ENCODE assay signal across 19 cellular contexts in genomic region chr22:20720692-20721408, GRCh38. TPM values are rescaled to one million over a fixed set of nuclear protein-coding genes. Genes with fewer than 3 reads are reported as not detected.
A peak's percentile ranks its signal among the peaks of the same experiment; 100 is the strongest.
DNase-seq lines count a peak whose midpoint lies in the region; ATAC-seq and TF ChIP-seq lines count a peak whose summit lies in the region.
"Had no signal": no experiment of that assay in that cellular context is flagged by ENCODE, and none has a peak within 500 bp of the region (broad histone marks: within the 10 kb centered on the region; RNA-seq: fewer than 3 reads in every experiment).

No MANE protein-coding gene starts in this region.

- no peaks in the 10 kb centered on the region for H3K9me3 Mint-ChIP-seq in CD8-positive, alpha-beta T cell
- no peaks in the 10 kb centered on the region for H3K9me3 Mint-ChIP-seq in WTC11
- no peaks in the 10 kb centered on the region for H3K9me3 Mint-ChIP-seq in glutamatergic neuron (ENCODE audit: unreplicated experiment)

- no TSS peak for BruUV-seq in mammary epithelial cell (replicated peaks; lab: Mats Ljungman, UMichigan)

- no peaks in the 10 kb centered on the region for H3K9me3 ChIP-seq in CD8-positive, alpha-beta T cell (ENCODE audit: low read length)
- no peaks in the 10 kb centered on the region for H3K9me3 ChIP-seq in mammary epithelial cell (replicated peaks; ENCODE audit: insufficient read depth, low read length)
- H3K9me3 ChIP-seq in uterus = no peaks in the 10 kb centered on the region
- H3K9me3 ChIP-seq: A549, HAP-1 had no signal

- H2AFZ ChIP-seq in mammary epithelial cell (ENCODE audit: low read depth, low read length) = no peak overlapping the region

- H3K4me1 ChIP-seq in CD8-positive, alpha-beta T cell (ENCODE audit: insufficient read depth, low read length) = no peaks in the 10 kb centered on the region
- H3K4me1 ChIP-seq in mammary epithelial cell (ENCODE audit: insufficient read depth, low read length) (no peaks in the 10 kb centered on the region), uterus (no peaks in the 10 kb centered on the region)
- H3K4me1 ChIP-seq: A549, HAP-1 had no signal

- no peak overlapping the region for H3K4me3 ChIP-seq in CD8-positive, alpha-beta T cell (ENCODE audit: low read depth, low read length)
- no peak overlapping the region for H3K4me3 ChIP-seq in mammary epithelial cell (replicated peaks in 1 of 3; ENCODE audit: insufficient read depth in 1 of 3, low read depth in 2 of 3, low read length in 3 of 3)
- no peak overlapping the region for H3K4me3 ChIP-seq in uterus
- H3K4me3 ChIP-seq: A549, HAP-1, SK-N-MC had no signal

- no peak for ATAC-seq in CD8-positive, alpha-beta T cell
- no peak for ATAC-seq in WTC11
- ATAC-seq: A549 had no signal

- no peak for TF ChIP-seq POLR2A in uterus (IDR thresholded peaks at IDR 0.05)

- 95% methylated on average over 11 of the region's 13 CpGs for WGBS in mammary epithelial cell (ENCODE audit: low coverage, missing lambda C conversion rate)

- intact Hi-C loops in CD8-positive, alpha-beta T cell (cut with DNase I, micrococcal nuclease) = no loop called here
- intact Hi-C loops in posterior vena cava (cut with DNase I) = no loop called here
- intact Hi-C loops in mammary epithelial cell (cut with micrococcal nuclease) = no loop called here
- intact Hi-C loops in uterus (cut with DNase I; ENCODE audit: low total_unique reads) = no loop called here

- H3K36me3 ChIP-seq in CD8-positive, alpha-beta T cell (ENCODE audit: insufficient read depth, low read length) = peaks cover 16% of the 10 kb centered on the region
- H3K36me3 ChIP-seq in mammary epithelial cell (ENCODE audit: insufficient read depth, low read length) (no peaks in the 10 kb centered on the region), uterus (no peaks in the 10 kb centered on the region)
- H3K36me3 ChIP-seq: HAP-1 had no signal

- POLR2A ChIA-PET in CD8-positive, alpha-beta T cell (lab: Charles Lee) = no interaction called here
- POLR2A ChIA-PET in WTC11 (lab: Charles Lee) = no interaction called here

- no peaks in the 10 kb centered on the region for H4K20me1 ChIP-seq in mammary epithelial cell (ENCODE audit: insufficient read depth, low read length)

- no peaks in the 10 kb centered on the region for H3K4me1 Mint-ChIP-seq in CD8-positive, alpha-beta T cell (ENCODE audit: low read depth)
- no peaks in the 10 kb centered on the region for H3K4me1 Mint-ChIP-seq in WTC11
- H3K4me1 Mint-ChIP-seq in glutamatergic neuron (ENCODE audit: low read depth, unreplicated experiment) = no peaks in the 10 kb centered on the region

- no peaks in the 10 kb centered on the region for H3K79me2 ChIP-seq in mammary epithelial cell (ENCODE audit: insufficient read depth, low read length)

- no peak overlapping the region for H3K4me2 ChIP-seq in mammary epithelial cell (ENCODE audit: insufficient read depth, low read depth, low read length)
- H3K4me2 ChIP-seq: A549 had no signal

- H3K27me3 ChIP-seq in CD8-positive, alpha-beta T cell (ENCODE audit: insufficient read depth, low read length) = no peaks in the 10 kb centered on the region
- H3K27me3 ChIP-seq in mammary epithelial cell (ENCODE audit: insufficient read depth, low read length) = no peaks in the 10 kb centered on the region
- no peaks in the 10 kb centered on the region for H3K27me3 ChIP-seq in uterus

- TF ChIP-seq CTCF in CD8-positive, alpha-beta T cell (IDR thresholded peaks at IDR 0.05) = no peak
- TF ChIP-seq CTCF in WTC11 (IDR thresholded peaks at IDR 0.05) (no peak), glutamatergic neuron (IDR thresholded peaks at IDR 0.05; ENCODE audit: partially characterized antibody, unreplicated experiment) (no peak), mammary epithelial cell (conservative IDR thresholded peaks at IDR 0.05 in 1 of 2, IDR thresholded peaks at IDR 0.05 in 1 of 2; ENCODE audit: extremely low read depth in 1 of 2, insufficient read depth in 1 of 2, low read depth in 1 of 2, low read length in 2 of 2) (no peak), uterus (IDR thresholded peaks at IDR 0.05) (no peak)

- H3K36me3 Mint-ChIP-seq in CD8-positive, alpha-beta T cell = peaks cover 43% of the 10 kb centered on the region
- H3K36me3 Mint-ChIP-seq in WTC11 (no peaks in the 10 kb centered on the region), glutamatergic neuron (ENCODE audit: unreplicated experiment) (no peaks in the 10 kb centered on the region)

- no peak overlapping the region for H3K9ac ChIP-seq in mammary epithelial cell (ENCODE audit: insufficient read depth, low read length)

- peak overlapping the region; percentile 35 for H3K27ac Mint-ChIP-seq in CD8-positive, alpha-beta T cell
- H3K27ac Mint-ChIP-seq in WTC11 = 0 out of 2 replicates have a peak overlapping the region, but pooled peaks have one; percentile 4
- no peak overlapping the region for H3K27ac Mint-ChIP-seq in glutamatergic neuron (ENCODE audit: unreplicated experiment)

- no peaks in the 10 kb centered on the region for H3K27me3 Mint-ChIP-seq in CD8-positive, alpha-beta T cell (ENCODE audit: low read depth)
- H3K27me3 Mint-ChIP-seq in WTC11 (ENCODE audit: low read depth) (no peaks in the 10 kb centered on the region), glutamatergic neuron (ENCODE audit: unreplicated experiment) (no peaks in the 10 kb centered on the region)

- no peak for DNase-seq in CD8-positive, alpha-beta T cell
- DNase-seq in WTC11 (ENCODE audit: low spot score) (no peak), glutamatergic neuron (no peak), posterior vena cava (ENCODE audit: low spot score) (peak; percentile 62), mammary epithelial cell (no peak), uterus (no peak), HCEC 1CT (no peak)
- DNase-seq in stimulated activated CD4-positive, alpha-beta T cell treated with anti-CD3 and anti-CD28 coated beads, Interleukin-15, amount 100 ng/mL, for 24 hours = no peak
- DNase-seq: KG1, MV-4-11, NCI-H187, NCI-H2107, NCI-H2227 treated with DMSO at 0.1 percent for 48 hours, NCI-H524, NCI-H82, SHP77 had no signal

- H3K27ac ChIP-seq in CD8-positive, alpha-beta T cell (ENCODE audit: low read depth, low read length) = no peak overlapping the region
- no peak overlapping the region for H3K27ac ChIP-seq in mammary epithelial cell (ENCODE audit: insufficient read depth, low read depth, low read length)
- no peak overlapping the region for H3K27ac ChIP-seq in uterus
- H3K27ac ChIP-seq: A549, SK-N-MC had no signal

- CTCF ChIA-PET in CD8-positive, alpha-beta T cell (lab: Charles Lee) = interaction anchor here (0.9 to 1.2 kb wide), 2 partner anchors 21 to 303 kb away, joined by 3 to 5 read pairs; no protein-coding TSS in a partner anchor
- CTCF ChIA-PET in WTC11 (lab: Charles Lee) = no interaction called here
- CTCF ChIA-PET in mammary epithelial cell (lab: Charles Lee; ENCODE audit: low non-redundant PET) = no interaction called here

- in situ Hi-C loops in mammary epithelial cell (cut with MboI; ENCODE audit: low sequenced_read_pairs in 2 of 2) = no loop called here

- dilution Hi-C loops in mammary epithelial cell (cut with HindIII; ENCODE audit: low sequenced_read_pairs) = no loop called here

- no peak overlapping the region for H3K4me3 Mint-ChIP-seq in CD8-positive, alpha-beta T cell
- H3K4me3 Mint-ChIP-seq in WTC11 (no peak overlapping the region), glutamatergic neuron (ENCODE audit: unreplicated experiment) (peak overlapping the region; percentile 34)

TF ChIP-seq in WTC11, 78 proteins besides CTCF, POLR2A, EP300 and RAD21 (continues in another document):
- TF ChIP-seq MYBL2 (CRISPR knock-in tag; IDR thresholded peaks at IDR 0.05) (no peak), ETV6 (CRISPR knock-in tag; IDR thresholded peaks at IDR 0.05) (no peak), GRHL2 (CRISPR knock-in tag; IDR thresholded peaks at IDR 0.05; ENCODE audit: insufficient replicate concordance, severe bottlenecking) (no peak), ATF1 (CRISPR knock-in tag; IDR thresholded peaks at IDR 0.05) (no peak), JUN (CRISPR knock-in tag; IDR thresholded peaks at IDR 0.05) (no peak), JAZF1 (CRISPR knock-in tag; IDR thresholded peaks at IDR 0.05) (no peak), FOXJ3 (CRISPR knock-in tag; IDR thresholded peaks at IDR 0.05; ENCODE audit: borderline replicate concordance) (no peak), RORB (CRISPR knock-in tag; IDR thresholded peaks at IDR 0.05) (no peak), ZBTB21 (CRISPR knock-in tag; IDR thresholded peaks at IDR 0.05; ENCODE audit: borderline replicate concordance) (no peak), SMAD4 (CRISPR knock-in tag; IDR thresholded peaks at IDR 0.05) (no peak)
- TF ChIP-seq, protein P1, sequence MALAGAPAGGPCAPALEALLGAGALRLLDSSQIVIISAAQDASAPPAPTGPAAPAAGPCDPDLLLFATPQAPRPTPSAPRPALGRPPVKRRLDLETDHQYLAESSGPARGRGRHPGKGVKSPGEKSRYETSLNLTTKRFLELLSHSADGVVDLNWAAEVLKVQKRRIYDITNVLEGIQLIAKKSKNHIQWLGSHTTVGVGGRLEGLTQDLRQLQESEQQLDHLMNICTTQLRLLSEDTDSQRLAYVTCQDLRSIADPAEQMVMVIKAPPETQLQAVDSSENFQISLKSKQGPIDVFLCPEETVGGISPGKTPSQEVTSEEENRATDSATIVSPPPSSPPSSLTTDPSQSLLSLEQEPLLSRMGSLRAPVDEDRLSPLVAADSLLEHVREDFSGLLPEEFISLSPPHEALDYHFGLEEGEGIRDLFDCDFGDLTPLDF (CRISPR knock-in tag; IDR thresholded peaks at IDR 0.05) = no peak
- TF ChIP-seq, protein P2, sequence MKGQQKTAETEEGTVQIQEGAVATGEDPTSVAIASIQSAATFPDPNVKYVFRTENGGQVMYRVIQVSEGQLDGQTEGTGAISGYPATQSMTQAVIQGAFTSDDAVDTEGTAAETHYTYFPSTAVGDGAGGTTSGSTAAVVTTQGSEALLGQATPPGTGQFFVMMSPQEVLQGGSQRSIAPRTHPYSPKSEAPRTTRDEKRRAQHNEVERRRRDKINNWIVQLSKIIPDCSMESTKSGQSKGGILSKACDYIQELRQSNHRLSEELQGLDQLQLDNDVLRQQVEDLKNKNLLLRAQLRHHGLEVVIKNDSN (CRISPR knock-in tag; IDR thresholded peaks at IDR 0.05) = no peak
- TF ChIP-seq, protein P3, sequence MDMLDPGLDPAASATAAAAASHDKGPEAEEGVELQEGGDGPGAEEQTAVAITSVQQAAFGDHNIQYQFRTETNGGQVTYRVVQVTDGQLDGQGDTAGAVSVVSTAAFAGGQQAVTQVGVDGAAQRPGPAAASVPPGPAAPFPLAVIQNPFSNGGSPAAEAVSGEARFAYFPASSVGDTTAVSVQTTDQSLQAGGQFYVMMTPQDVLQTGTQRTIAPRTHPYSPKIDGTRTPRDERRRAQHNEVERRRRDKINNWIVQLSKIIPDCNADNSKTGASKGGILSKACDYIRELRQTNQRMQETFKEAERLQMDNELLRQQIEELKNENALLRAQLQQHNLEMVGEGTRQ (CRISPR knock-in tag; IDR thresholded peaks at IDR 0.05) = no peak

RNA-seq across cellular contexts. Expression of gene SERPIND1, which starts 53.1 kb away (rescaled TPM):
- not detected for total RNA-seq in CD8-positive, alpha-beta T cell
- total RNA-seq in WTC11 (2021) (0.09 to 0.25 TPM (median 0.22 TPM) in 3 replicates), glutamatergic neuron (ENCODE audit: unreplicated experiment) (not detected), posterior vena cava (not detected), mammary epithelial cell (not detected), uterus (1 to 10 TPM in 2 of 4 donors, not detected in 2; 1.0 to 4.5 TPM)
- not detected for polyA plus RNA-seq in mammary epithelial cell
- not detected for polyA minus RNA-seq in mammary epithelial cell
- polyA plus RNA-seq: A549 had no signal
